20 cellular contexts compared by ENCODE assay signal in the genomic region with DNA sequence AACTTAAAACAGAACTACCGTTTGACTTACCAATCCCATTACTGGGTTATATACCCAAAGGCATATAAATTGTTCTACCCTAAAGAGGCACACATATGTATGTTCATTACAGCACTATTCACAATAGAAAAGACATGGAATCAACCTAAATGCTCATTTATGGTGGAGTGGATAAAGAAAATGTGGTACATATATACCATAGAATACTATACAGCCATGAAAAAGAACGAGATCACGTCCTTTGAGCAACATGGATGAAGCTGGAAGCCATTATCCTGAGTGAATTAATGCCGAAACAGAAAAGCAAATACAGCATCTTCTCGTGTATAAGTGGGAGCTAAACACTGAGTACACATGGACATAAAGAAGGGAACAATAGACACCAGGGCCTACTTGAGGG. TPM values are rescaled to one million over a fixed set of nuclear protein-coding genes. Genes with fewer than 3 reads are reported as not detected.
DNase-seq lines count a peak whose midpoint lies in the region; ATAC-seq and TF ChIP-seq lines count a peak whose summit lies in the region.
"Had no signal": no experiment of that assay in that cellular context is flagged by ENCODE, and none has a peak within 500 bp of the region (broad histone marks: within the 10 kb centered on the region; RNA-seq: fewer than 3 reads in every experiment).

No MANE protein-coding gene starts in this region.

- peak overlapping the region; percentile 19 for H3K27ac Mint-ChIP-seq in nephron progenitor cell
- H3K27ac Mint-ChIP-seq: CD4-positive, alpha-beta memory T cell; H9; HFFc6 had no signal

- TF ChIP-seq CTCF in HEK293 (tag by site-specific recombination; IDR thresholded peaks at IDR 0.05) (no peak), VCaP (conservative IDR thresholded peaks at IDR 0.05) (no peak), nephron progenitor cell (IDR thresholded peaks at IDR 0.05) (no peak)

- no peaks in the 10 kb centered on the region for H3K36me3 Mint-ChIP-seq in nephron progenitor cell (ENCODE audit: low read depth)
- H3K36me3 Mint-ChIP-seq: CD4-positive, alpha-beta memory T cell had no signal

- CTCF ChIA-PET in HEK293 (lab: Yijun Ruan, JAX): interaction anchor here (0.8 to 2.1 kb wide), 2 partner anchors 29 to 115 kb away, joined by 3 to 12 read pairs; no protein-coding TSS in a partner anchor

- no peak overlapping the region for H3K27ac ChIP-seq in HEK293 (ENCODE audit: extremely low read depth, low read depth, low read length)
- H3K27ac ChIP-seq in VCaP: peak overlapping the region; percentile 56; the same call in 1 of the 2 replicates
- H3K27ac ChIP-seq: GM23248 had no signal

- H3K36me3 ChIP-seq in HEK293 (ENCODE audit: control insufficient read depth in 2 of 2, insufficient read depth in 1 of 2, low read length in 2 of 2): no peaks in the 10 kb centered on the region

- POLR2A ChIA-PET in HEK293 (lab: Yijun Ruan, JAX): no interaction called here

- no peak overlapping the region for H3K4me3 ChIP-seq in HEK293 (ENCODE audit: low read depth, low read length)
- H3K4me3 ChIP-seq: GM23248 had no signal

- no peak overlapping the region for H3K4me3 Mint-ChIP-seq in nephron progenitor cell
- H3K4me3 Mint-ChIP-seq: CD4-positive, alpha-beta memory T cell; H9; HFFc6 had no signal

- no peak for DNase-seq in nephron progenitor cell
- no peak for DNase-seq in stimulated activated naive CD4-positive, alpha-beta T cell (lab: John Stamatoyannopoulos, UW)
- no peak for DNase-seq in A172 (ENCODE audit: low spot score)
- DNase-seq: 8988T; C1 segment of cervical spinal cord; Calu3; CD4-positive, alpha-beta memory T cell; COR-L47; DMS53; DMS79 treated with DMSO at 0.1 percent for 48 hours; GF-D8; GM23248; H9; HFFc6 had no signal

- H3K9me3 ChIP-seq in HEK293 (ENCODE audit: control insufficient read depth, insufficient read depth, low read depth, low read length): no peaks in the 10 kb centered on the region

- no peaks in the 10 kb centered on the region for H3K4me1 ChIP-seq in HEK293 (ENCODE audit: control insufficient read depth, insufficient read depth, low read length)

- no peak for ATAC-seq in GM18868 (IDR thresholded peaks at IDR 0.05; ENCODE audit: unreplicated experiment)
- ATAC-seq: HCT116 had no signal

- H3K9me3 Mint-ChIP-seq in nephron progenitor cell: no peaks in the 10 kb centered on the region
- H3K9me3 Mint-ChIP-seq: CD4-positive, alpha-beta memory T cell; HFFc6 had no signal

- H3K27me3 Mint-ChIP-seq in nephron progenitor cell (ENCODE audit: low read depth, poor library complexity): peaks cover 8% of the 10 kb centered on the region
- H3K27me3 Mint-ChIP-seq: CD4-positive, alpha-beta memory T cell had no signal

- H3K4me1 Mint-ChIP-seq in nephron progenitor cell: peaks cover 13% of the 10 kb centered on the region
- H3K4me1 Mint-ChIP-seq: CD4-positive, alpha-beta memory T cell had no signal

TF ChIP-seq in HEK293, 187 proteins besides CTCF, POLR2A, EP300 and RAD21:
- TF ChIP-seq ZNF549 (tag by site-specific recombination; IDR thresholded peaks at IDR 0.05) (no peak), ZNF580 (tag by site-specific recombination; IDR thresholded peaks at IDR 0.05) (peak; percentile 82), ZNF311 (tag by site-specific recombination; IDR thresholded peaks at IDR 0.05; ENCODE audit: borderline replicate concordance) (no peak), KLF16 (tag by site-specific recombination; IDR thresholded peaks at IDR 0.05) (no peak), ZNF529 (tag by site-specific recombination; IDR thresholded peaks at IDR 0.05; ENCODE audit: insufficient replicate concordance) (no peak), ZNF146 (tag by site-specific recombination; IDR thresholded peaks at IDR 0.05) (peak; percentile 97), SALL2 (tag by site-specific recombination; IDR thresholded peaks at IDR 0.05; ENCODE audit: borderline replicate concordance) (no peak)
TF ChIP-seq in HEK293: peak in this region for 2.

RNA-seq across cellular contexts. Expression of gene TMEM229B, which starts 31.8 kb away (rescaled TPM):
- 2.0 and 3.1 TPM in 2 replicates for total RNA-seq in A172 (2014; rRNA removed; shearing (Covaris generic))
- total RNA-seq: A673 had no signal

RNA-seq across cellular contexts. Expression of gene PLEK2, which starts 44.8 kb away (rescaled TPM):
- 0.69 and 4.1 TPM in 2 replicates for total RNA-seq in A172 (2014; rRNA removed; shearing (Covaris generic))
- total RNA-seq: H4, H9 had no signal
